1 cellular context compared by ENCODE assay signal in the genomic region with DNA sequence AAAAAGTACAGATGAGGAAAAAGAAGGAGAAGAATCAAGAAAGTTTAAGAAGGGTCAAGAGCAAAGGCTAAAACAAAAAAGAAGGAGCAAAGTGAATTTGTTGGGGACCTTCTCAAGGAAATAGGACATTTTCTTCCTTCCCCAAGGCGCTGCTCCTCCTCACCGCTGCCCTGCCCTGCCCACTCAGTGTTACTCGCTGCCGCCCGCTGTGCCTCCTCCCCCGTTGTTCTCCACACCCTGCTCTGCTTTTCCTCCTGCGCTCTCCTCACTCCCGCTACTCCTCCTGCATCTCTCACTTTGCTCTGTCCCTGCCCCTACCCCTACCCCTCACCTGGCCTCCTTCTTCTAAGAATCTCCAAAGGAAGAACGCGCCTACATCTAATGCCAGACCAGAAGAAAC.
TF ChIP-seq lines count a peak whose summit lies in the region.

No MANE protein-coding gene starts in this region.

TF ChIP-seq in IMR-90, 13 proteins besides CTCF, POLR2A, EP300 and RAD21:
- TF ChIP-seq MAZ (IDR thresholded peaks at IDR 0.05; ENCODE audit: borderline replicate concordance, low read depth, low read length) (no peak), CHD1 (IDR thresholded peaks at IDR 0.05; ENCODE audit: low read depth, low read length) (no peak), MXI1 (IDR thresholded peaks at IDR 0.05; ENCODE audit: borderline replicate concordance, low read depth, low read length) (no peak)
